11 cellular contexts compared by ENCODE assay signal in genomic region chr20:9515761-9516657, GRCh38. TPM values are rescaled to one million over a fixed set of nuclear protein-coding genes. Genes with fewer than 3 reads are reported as not detected.
DNase-seq lines count a peak whose midpoint lies in the region; ATAC-seq, FAIRE-seq and TF ChIP-seq lines count a peak whose summit lies in the region.
"Had no signal": no experiment of that assay in that cellular context is flagged by ENCODE, and none has a peak within 500 bp of the region (broad histone marks: within the 10 kb centered on the region; RNA-seq: fewer than 3 reads in every experiment).

No MANE protein-coding gene starts in this region.

- H3K36me3 ChIP-seq in small intestine (ENCODE audit: control insufficient read depth in 2 of 2, insufficient read depth in 2 of 2, low read length in 2 of 2) = no peaks in the 10 kb centered on the region

- TF ChIP-seq CTCF in mesothelial cell of epicardium (IDR thresholded peaks at IDR 0.05; ENCODE audit: unreplicated experiment) = no peak

- H3K27ac Mint-ChIP-seq in mesothelial cell of epicardium = no peak overlapping the region
- no peak overlapping the region for H3K27ac Mint-ChIP-seq in activated CD8-positive, alpha-beta memory T cell treated with anti-CD3 and anti-CD28 coated beads, Interleukin-2, amount 10 ng/mL, durations not matched to agents 7 days and 5 days

- H3K27ac ChIP-seq in caudate nucleus (ENCODE audit: low read depth, low read length) (peak overlapping the region; percentile 77), small intestine (ENCODE audit: low read depth in 1 of 2, low read length in 1 of 2) (no peak overlapping the region)

- no peaks in the 10 kb centered on the region for H3K4me1 ChIP-seq in small intestine (ENCODE audit: control insufficient read depth in 2 of 2, insufficient read depth in 1 of 2, low read depth in 1 of 2, low read length in 1 of 2)

- H3K9me3 Mint-ChIP-seq in mesothelial cell of epicardium = no peaks in the 10 kb centered on the region
- H3K9me3 Mint-ChIP-seq in activated CD8-positive, alpha-beta memory T cell treated with anti-CD3 and anti-CD28 coated beads, Interleukin-2, amount 10 ng/mL, durations not matched to agents 7 days and 5 days (ENCODE audit: low read depth) = no peaks in the 10 kb centered on the region

- no peak for FAIRE-seq in small intestine (lab: Jason Lieb, UNC)

- H3K4me3 Mint-ChIP-seq in mesothelial cell of epicardium = peak overlapping the region; percentile 60
- no peak overlapping the region for H3K4me3 Mint-ChIP-seq in activated CD8-positive, alpha-beta memory T cell treated with anti-CD3 and anti-CD28 coated beads, Interleukin-2, amount 10 ng/mL, durations not matched to agents 7 days and 5 days

- H3K9me3 ChIP-seq in small intestine (ENCODE audit: control insufficient read depth, low read depth) = no peaks in the 10 kb centered on the region

- no peak overlapping the region for H3K4me3 ChIP-seq in small intestine (ENCODE audit: low read depth in 1 of 2, low read length in 2 of 2)

- ATAC-seq in HG02642 (IDR thresholded peaks at IDR 0.05; ENCODE audit: poor library complexity, unreplicated experiment) (peak; percentile 44), GM19455 (IDR thresholded peaks at IDR 0.05; ENCODE audit: unreplicated experiment) (no peak), GM19035 (IDR thresholded peaks at IDR 0.05; ENCODE audit: unreplicated experiment) (no peak)
- ATAC-seq in activated CD8-positive, alpha-beta memory T cell treated with anti-CD3 and anti-CD28 coated beads, Interleukin-2, amount 10 ng/mL, durations not matched to agents 7 days and 5 days = no peak

- 3 to 9% (median 6%) methylated on average over 56 to 57 of the region's 57 CpGs for WGBS in small intestine, 3 donors

- no peaks in the 10 kb centered on the region for H3K36me3 Mint-ChIP-seq in mesothelial cell of epicardium
- H3K36me3 Mint-ChIP-seq in activated CD8-positive, alpha-beta memory T cell treated with anti-CD3 and anti-CD28 coated beads, Interleukin-2, amount 10 ng/mL, durations not matched to agents 7 days and 5 days = no peaks in the 10 kb centered on the region

- peaks cover 99% of the 10 kb centered on the region for H3K27me3 Mint-ChIP-seq in mesothelial cell of epicardium (ENCODE audit: low read depth)
- H3K27me3 Mint-ChIP-seq in activated CD8-positive, alpha-beta memory T cell treated with anti-CD3 and anti-CD28 coated beads, Interleukin-2, amount 10 ng/mL, durations not matched to agents 7 days and 5 days = peaks cover 63% of the 10 kb centered on the region

- CTCF ChIA-PET in activated CD8-positive, alpha-beta memory T cell treated with anti-CD3 and anti-CD28 coated beads, Interleukin-2, amount 10 ng/mL, durations not matched to agents 7 days and 5 days (lab: Charles Lee) = no interaction called here

- peak; percentile 39 for DNase-seq in AG08396 (ENCODE audit: low spot score)
- peak in 22 of 61 donors; percentile 15 to 65 (median 38) for DNase-seq in caudate nucleus (lab: John Stamatoyannopoulos, UW)
- no peak for DNase-seq in mesothelial cell of epicardium (ENCODE audit: low spot score in 2 of 2, unreplicated experiment in 2 of 2)
- DNase-seq in small intestine = no peak
- no peak for DNase-seq in activated CD8-positive, alpha-beta memory T cell treated with anti-CD3 and anti-CD28 coated beads, Interleukin-2, amount 10 ng/mL, durations not matched to agents 7 days and 5 days
- DNase-seq: cortex of kidney, OCI-M1 had no signal

- peaks cover 24% of the 10 kb centered on the region for H3K4me1 Mint-ChIP-seq in mesothelial cell of epicardium
- peaks cover 2% of the 10 kb centered on the region for H3K4me1 Mint-ChIP-seq in activated CD8-positive, alpha-beta memory T cell treated with anti-CD3 and anti-CD28 coated beads, Interleukin-2, amount 10 ng/mL, durations not matched to agents 7 days and 5 days

- H3K27me3 ChIP-seq in small intestine (ENCODE audit: control insufficient read depth in 2 of 2, insufficient read depth in 2 of 2, low read length in 2 of 2) = peaks cover 9 to 26% of the 10 kb centered on the region in 2 donors

RNA-seq across cellular contexts. Expression of gene LAMP5, which starts 1.6 kb away (rescaled TPM):
- total RNA-seq in mesothelial cell of epicardium = 0.38 to 0.77 TPM (median 0.40 TPM) in 3 replicates
- polyA plus RNA-seq in small intestine = under 1 TPM in 2 of 3 donors, not detected in 1; 0.54 TPM
- total RNA-seq in activated CD8-positive, alpha-beta memory T cell treated with anti-CD3 and anti-CD28 coated beads, Interleukin-2, amount 10 ng/mL, durations not matched to agents 7 days and 5 days = not detected
- total RNA-seq: activated CD8-positive, alpha-beta memory T cell treated with anti-CD3 and anti-CD28 coated beads for 36 hours had no signal
